In genomic region chr21:27802816-27803475, GRCh38 we compare ENCODE assay signal across 8 cellular contexts.
DNase-seq lines count a peak whose midpoint lies in the region; ATAC-seq and TF ChIP-seq lines count a peak whose summit lies in the region.

No MANE protein-coding gene starts in this region.

- peak; percentile 81 for TF ChIP-seq CTCF in brain microvascular endothelial cell (IDR thresholded peaks at IDR 0.05; ENCODE audit: low read depth, low read length, missing control alignments)
- TF ChIP-seq CTCF in vagina (IDR thresholded peaks at IDR 0.05), result peak in 1 of 3 experiments; percentile 20

- ATAC-seq in GM18870 (IDR thresholded peaks at IDR 0.05; ENCODE audit: unreplicated experiment) (peak; percentile 80), HG02938 (IDR thresholded peaks at IDR 0.05; ENCODE audit: unreplicated experiment) (no peak), GM18873 (IDR thresholded peaks at IDR 0.05; ENCODE audit: low FRiP score, unreplicated experiment) (no peak)

- no peaks in the 10 kb centered on the region for H3K36me3 ChIP-seq in brain microvascular endothelial cell (replicated peaks)
- no peaks in the 10 kb centered on the region for H3K36me3 ChIP-seq in vagina

- in situ Hi-C loops in brain microvascular endothelial cell (cut with HindIII; ENCODE audit: low pct_ligation_motif_present, low sequenced_read_pairs), result no loop called here

- H3K9me3 ChIP-seq in vagina, result no peaks in the 10 kb centered on the region

- H3K27me3 ChIP-seq in brain microvascular endothelial cell (replicated peaks), result no peaks in the 10 kb centered on the region
- H3K27me3 ChIP-seq in vagina, result no peaks in the 10 kb centered on the region

- no peaks in the 10 kb centered on the region for H3K4me1 ChIP-seq in vagina

- TF ChIP-seq POLR2A in vagina (IDR thresholded peaks at IDR 0.05), result no peak

- no peak overlapping the region for H3K27ac ChIP-seq in brain microvascular endothelial cell
- H3K27ac ChIP-seq in vagina, result no peak overlapping the region

- intact Hi-C loops in vagina (cut with DNase I), result no loop called here

- no peak overlapping the region for H3K4me3 ChIP-seq in brain microvascular endothelial cell (ENCODE audit: low read depth, low read length)
- no peak overlapping the region for H3K4me3 ChIP-seq in vagina

- DNase-seq in CMK (ENCODE audit: low read depth) (peak; percentile 21), NCI-H69 (lab: John Stamatoyannopoulos, UW) (peak; percentile 1), brain microvascular endothelial cell (peak; percentile 40), medulla oblongata (ENCODE audit: extremely low spot score) (peak; percentile 88), vagina (ENCODE audit: extremely low spot score in 2 of 2) (no peak)

Comparison
In these comparisons a context has a peak if more than half of its experiments do, and no peak if none do; other contexts are left out.
1. DNase-seq: peak in CMK (single experiment), NCI-H69 (single experiment), brain microvascular endothelial cell (single experiment) and medulla oblongata (single experiment); none in vagina (0 of 2).